8 cellular contexts compared by ENCODE assay signal in genomic region chr20:25196701-25197120, GRCh38. TPM values are rescaled to one million over a fixed set of nuclear protein-coding genes. Genes with fewer than 3 reads are reported as not detected.
DNase-seq lines count a peak whose midpoint lies in the region; ATAC-seq and TF ChIP-seq lines count a peak whose summit lies in the region.

No MANE protein-coding gene starts in this region.

- H3K36me3 Mint-ChIP-seq in activated naive CD4-positive, alpha-beta T cell treated with anti-CD3 and anti-CD28 coated beads, Interleukin-2, amount 10 ng/mL, durations not matched to agents 7 days and 5 days = peaks cover 7% of the 10 kb centered on the region

- no peaks in the 10 kb centered on the region for H3K9me3 ChIP-seq in skeletal muscle satellite cell (replicated peaks; ENCODE audit: low read length)

- H3K4me1 ChIP-seq in skeletal muscle satellite cell (ENCODE audit: control insufficient read depth, insufficient read depth, low read length) = peaks cover 42% of the 10 kb centered on the region

- peak overlapping the region; percentile 34 for H3K27ac Mint-ChIP-seq in activated naive CD4-positive, alpha-beta T cell treated with anti-CD3 and anti-CD28 coated beads, Interleukin-2, amount 10 ng/mL, durations not matched to agents 7 days and 5 days

- in situ Hi-C loops in G401 (cut with HindIII; ENCODE audit: low sequenced_read_pairs) = no loop called here

- peak overlapping the region; percentile 99 for H3K4me2 ChIP-seq in skeletal muscle satellite cell (ENCODE audit: low read length)

- no peak for ATAC-seq in GM21367 (IDR thresholded peaks at IDR 0.05; ENCODE audit: unreplicated experiment)

- peak overlapping the region; percentile 86 for H3K9ac ChIP-seq in skeletal muscle satellite cell (ENCODE audit: low read depth, low read length)

- H3K27me3 Mint-ChIP-seq in activated naive CD4-positive, alpha-beta T cell treated with anti-CD3 and anti-CD28 coated beads, Interleukin-2, amount 10 ng/mL, durations not matched to agents 7 days and 5 days = peaks cover 4% of the 10 kb centered on the region

- no peaks in the 10 kb centered on the region for H3K9me3 Mint-ChIP-seq in activated naive CD4-positive, alpha-beta T cell treated with anti-CD3 and anti-CD28 coated beads, Interleukin-2, amount 10 ng/mL, durations not matched to agents 7 days and 5 days

- peaks cover under 1% of the 10 kb centered on the region for H3K27me3 ChIP-seq in skeletal muscle satellite cell (ENCODE audit: control insufficient read depth, insufficient read depth, low read length)

- no peak for DNase-seq in activated naive CD4-positive, alpha-beta T cell treated with anti-CD3 and anti-CD28 coated beads, Interleukin-2, amount 10 ng/mL, durations not matched to agents 7 days and 5 days
- no peak for DNase-seq in activated naive CD4-positive, alpha-beta T cell (lab: John Stamatoyannopoulos, UW)
- DNase-seq in SHP77 (lab: John Stamatoyannopoulos, UW) (peak; percentile 44 to 58), fibroblast of the aortic adventitia (ENCODE audit: low read depth) (no peak), C1 segment of cervical spinal cord (lab: John Stamatoyannopoulos, UW) (no peak), G401 (ENCODE audit: low spot score) (no peak)

- peak overlapping the region; percentile 79 for H3K4me3 Mint-ChIP-seq in activated naive CD4-positive, alpha-beta T cell treated with anti-CD3 and anti-CD28 coated beads, Interleukin-2, amount 10 ng/mL, durations not matched to agents 7 days and 5 days

- no peak for TF ChIP-seq CTCF in fibroblast of the aortic adventitia (IDR thresholded peaks at IDR 0.05; ENCODE audit: insufficient read depth, low read length)

- CTCF ChIA-PET in activated naive CD4-positive, alpha-beta T cell treated with anti-CD3 and anti-CD28 coated beads, Interleukin-2, amount 10 ng/mL, durations not matched to agents 7 days and 5 days (lab: Charles Lee) = interaction anchor here (1.5 kb wide), 1 partner anchor 53 kb away, joined by 3 read pairs; no protein-coding TSS in a partner anchor

- H3K4me3 ChIP-seq in fibroblast of the aortic adventitia (ENCODE audit: low read depth, low read length) (peak overlapping the region; percentile 85), skeletal muscle satellite cell (ENCODE audit: low read length) (peak overlapping the region; percentile 82)

- H3K36me3 ChIP-seq in skeletal muscle satellite cell (ENCODE audit: insufficient read depth, low read length) = no peaks in the 10 kb centered on the region

- peaks cover 33% of the 10 kb centered on the region for H3K4me1 Mint-ChIP-seq in activated naive CD4-positive, alpha-beta T cell treated with anti-CD3 and anti-CD28 coated beads, Interleukin-2, amount 10 ng/mL, durations not matched to agents 7 days and 5 days

RNA-seq across cellular contexts. Expression of gene ENTPD6, which starts 1.2 kb away (rescaled TPM):
- total RNA-seq in fibroblast of the aortic adventitia (ENCODE audit: low replicate concordance) = 17.7 and 40.5 TPM in 2 replicates
- total RNA-seq in skeletal muscle satellite cell (2012; rRNA removed) = 75.4 and 76.6 TPM in 2 replicates
- total RNA-seq in G401 (2014; rRNA removed; shearing (Covaris generic)) = 68.3 and 71.3 TPM in 2 replicates

RNA-seq across cellular contexts. Expression of gene PYGB, which starts 51.2 kb away (rescaled TPM):
- 87.8 and 203 TPM in 2 replicates for total RNA-seq in fibroblast of the aortic adventitia (ENCODE audit: low replicate concordance)
- 414 and 533 TPM in 2 replicates for total RNA-seq in skeletal muscle satellite cell (2012; rRNA removed)
- total RNA-seq in G401 (2014; rRNA removed; shearing (Covaris generic)) = 48.4 and 63.3 TPM in 2 replicates

Comparison
In these comparisons a context has a peak if more than half of its experiments do, and no peak if none do; other contexts are left out.
1. DNase-seq: peak in SHP77 (2 of 2); none in activated naive CD4-positive, alpha-beta T cell treated with anti-CD3 and anti-CD28 coated beads, Interleukin-2, amount 10 ng/mL, durations not matched to agents 7 days and 5 days (single experiment), activated naive CD4-positive, alpha-beta T cell (0 of 4), fibroblast of the aortic adventitia (single experiment), C1 segment of cervical spinal cord (0 of 14) and G401 (single experiment).